In the genomic region with DNA sequence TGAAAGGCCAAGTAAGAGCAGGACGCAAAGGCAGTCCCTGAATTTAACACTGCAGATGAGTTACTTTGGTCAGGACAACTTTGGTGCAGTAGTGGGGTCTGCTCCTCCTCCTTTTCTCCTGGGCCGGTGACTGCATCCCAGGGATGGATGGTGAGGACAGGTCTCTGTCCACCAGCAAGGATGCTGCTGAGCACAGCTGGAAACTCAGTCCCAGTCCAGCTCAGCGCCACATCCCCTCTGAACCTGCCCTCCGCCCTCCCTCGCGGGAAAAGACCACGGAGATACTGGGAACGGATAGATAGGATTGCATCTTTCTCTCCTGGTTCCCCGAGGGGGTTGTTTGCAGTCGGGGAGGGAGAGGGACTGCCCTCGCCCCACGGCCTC, we compare ENCODE assay signal across 14 cellular contexts. TPM values are rescaled to one million over a fixed set of nuclear protein-coding genes. Genes with fewer than 3 reads are reported as not detected.
A peak's percentile ranks its signal among the peaks of the same experiment; 100 is the strongest.
DNase-seq lines count a peak whose midpoint lies in the region; ATAC-seq and TF ChIP-seq lines count a peak whose summit lies in the region.
"Had no signal": no experiment of that assay in that cellular context is flagged by ENCODE, and none has a peak within 500 bp of the region (broad histone marks: within the 10 kb centered on the region; RNA-seq: fewer than 3 reads in every experiment).

No MANE protein-coding gene starts in this region.

- DNase-seq in heart right ventricle (no peak), Right ventricle myocardium superior (no peak), epithelial cell of proximal tubule (ENCODE audit: low read depth) (no peak), anterior cingulate cortex (lab: John Stamatoyannopoulos, UW) (no peak), cerebellar cortex (ENCODE audit: low spot score) (no peak), COR-L47 (lab: John Stamatoyannopoulos, UW) (no peak)
- DNase-seq: 8988T; DMS79; MM.1S; stimulated activated CD4-positive, alpha-beta T cell treated with anti-CD3 and anti-CD28 coated beads, Interleukin-1b, Interleukin-23, amount 100 ng/mL, for 48 hours; WERI-Rb-1 had no signal

- intact Hi-C loops in heart right ventricle (cut with DNase I) (no loop called here), Right ventricle myocardium superior (cut with DNase I) (no loop called here)

- H3K27ac ChIP-seq in heart right ventricle: no peak overlapping the region
- H3K27ac ChIP-seq: neutrophil, WERI-Rb-1 had no signal

- TF ChIP-seq CTCF in heart right ventricle (IDR thresholded peaks at IDR 0.05) (no peak), epithelial cell of proximal tubule (conservative IDR thresholded peaks at IDR 0.05; ENCODE audit: low read depth, low read length) (no peak)

- no peaks in the 10 kb centered on the region for H3K36me3 ChIP-seq in heart right ventricle
- H3K36me3 ChIP-seq in neuron (ENCODE audit: insufficient read depth, low read length): no peaks in the 10 kb centered on the region
- H3K36me3 ChIP-seq: neutrophil, WERI-Rb-1 had no signal

- H3K4me3 ChIP-seq in heart right ventricle (peak overlapping the region in 8 of 10 donors; percentile 15 to 45 (median 30)), epithelial cell of proximal tubule (ENCODE audit: low read depth, low read length) (peak overlapping the region; percentile 48), neuron (ENCODE audit: low read length) (no peak overlapping the region)

- H3K4me1 ChIP-seq in heart right ventricle (peaks cover 3 to 29% (median 19%) of the 10 kb centered on the region in 9 donors), neuron (ENCODE audit: insufficient read depth, low read length) (peaks cover 35% of the 10 kb centered on the region)

- H3K27me3 ChIP-seq in heart right ventricle (peaks cover 0 to 58% (median 27%) of the 10 kb centered on the region in 7 donors), neuron (ENCODE audit: insufficient read depth, low read length) (peaks cover 25% of the 10 kb centered on the region)

- ATAC-seq in heart right ventricle (peak in 2 of 8 donors; percentile 18 to 28), Right ventricle myocardium superior (ENCODE audit: poor library complexity) (no peak), HG02759 (IDR thresholded peaks at IDR 0.05; ENCODE audit: unreplicated experiment) (no peak)

- H2AFZ ChIP-seq in neuron (ENCODE audit: low read depth, low read length): peak overlapping the region; percentile 59

- H3K9me3 ChIP-seq in heart right ventricle (no peaks in the 10 kb centered on the region), neuron (ENCODE audit: low read length) (no peaks in the 10 kb centered on the region)
- H3K9me3 ChIP-seq: neutrophil had no signal

- WGBS in heart right ventricle, 2 donors: 31 to 34% methylated on average over 12 of the region's 12 CpGs

RNA-seq across cellular contexts. Expression of gene GRAMD2A, which starts 13.8 kb away (rescaled TPM):
- total RNA-seq in heart right ventricle (under 1 TPM in 1 of 10 donors, not detected in 9; 0.20 TPM), Right ventricle myocardium superior (not detected), epithelial cell of proximal tubule (1.8 and 5.0 TPM in 2 replicates)
- under 1 TPM in 1 of 2 donors, not detected in 1; 0.06 TPM for polyA plus RNA-seq in heart right ventricle

RNA-seq across cellular contexts. Expression of gene PKM, which starts 47.2 kb away (rescaled TPM):
- total RNA-seq in heart right ventricle (1,000 to 10,000 TPM in 6 of 10 donors, 100 to 1,000 TPM in 4; 851 to 1,508 (median 1,153) TPM), Right ventricle myocardium superior (1,065 TPM), epithelial cell of proximal tubule (1,902 and 2,237 TPM in 2 replicates)
- polyA plus RNA-seq in heart right ventricle: 100 to 1,000 TPM; 549 to 755 TPM
